ENCODE assay signal across 9 cellular contexts in genomic region chr16:13055480-13055879, GRCh38.
"Had no signal": no experiment of that assay in that cellular context is flagged by ENCODE, and none has a peak within 500 bp of the region (broad histone marks: within the 10 kb centered on the region; RNA-seq: fewer than 3 reads in every experiment).

No MANE protein-coding gene starts in this region.

- H3K36me3 Mint-ChIP-seq: IgD-negative memory B cell had no signal

- ATAC-seq: K562 had no signal

- H3K4me3 Mint-ChIP-seq: IgD-negative memory B cell had no signal

- H3K27ac ChIP-seq: HL-60, KMS-11 had no signal

- H3K9ac ChIP-seq: KMS-11 had no signal

- H3K4me3 ChIP-seq: K562 had no signal

- DNase-seq: IMR-90, KBM-7, KG1 had no signal

- H3K4me2 ChIP-seq: KMS-11 had no signal

- H3K27ac Mint-ChIP-seq: IgD-negative memory B cell had no signal

- H3K4me1 Mint-ChIP-seq: IgD-negative memory B cell had no signal

- FAIRE-seq: HepG2, HTR-8/SVneo, K562 had no signal

- H3K27me3 Mint-ChIP-seq: IgD-negative memory B cell had no signal
